Comparison of ENCODE assay signal across 1 cellular context in genomic region chr16:55832425-55832787, GRCh38.
TF ChIP-seq lines count a peak whose summit lies in the region.

No MANE protein-coding gene starts in this region.

TF ChIP-seq in GM23338, 12 proteins besides CTCF, POLR2A, EP300 and RAD21 (continued from another document):
- TF ChIP-seq, protein P1, sequence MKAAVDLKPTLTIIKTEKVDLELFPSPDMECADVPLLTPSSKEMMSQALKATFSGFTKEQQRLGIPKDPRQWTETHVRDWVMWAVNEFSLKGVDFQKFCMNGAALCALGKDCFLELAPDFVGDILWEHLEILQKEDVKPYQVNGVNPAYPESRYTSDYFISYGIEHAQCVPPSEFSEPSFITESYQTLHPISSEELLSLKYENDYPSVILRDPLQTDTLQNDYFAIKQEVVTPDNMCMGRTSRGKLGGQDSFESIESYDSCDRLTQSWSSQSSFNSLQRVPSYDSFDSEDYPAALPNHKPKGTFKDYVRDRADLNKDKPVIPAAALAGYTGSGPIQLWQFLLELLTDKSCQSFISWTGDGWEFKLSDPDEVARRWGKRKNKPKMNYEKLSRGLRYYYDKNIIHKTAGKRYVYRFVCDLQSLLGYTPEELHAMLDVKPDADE (IDR thresholded peaks at IDR 0.05) = no peak
